ENCODE assay signal across 8 cellular contexts in the genomic region with DNA sequence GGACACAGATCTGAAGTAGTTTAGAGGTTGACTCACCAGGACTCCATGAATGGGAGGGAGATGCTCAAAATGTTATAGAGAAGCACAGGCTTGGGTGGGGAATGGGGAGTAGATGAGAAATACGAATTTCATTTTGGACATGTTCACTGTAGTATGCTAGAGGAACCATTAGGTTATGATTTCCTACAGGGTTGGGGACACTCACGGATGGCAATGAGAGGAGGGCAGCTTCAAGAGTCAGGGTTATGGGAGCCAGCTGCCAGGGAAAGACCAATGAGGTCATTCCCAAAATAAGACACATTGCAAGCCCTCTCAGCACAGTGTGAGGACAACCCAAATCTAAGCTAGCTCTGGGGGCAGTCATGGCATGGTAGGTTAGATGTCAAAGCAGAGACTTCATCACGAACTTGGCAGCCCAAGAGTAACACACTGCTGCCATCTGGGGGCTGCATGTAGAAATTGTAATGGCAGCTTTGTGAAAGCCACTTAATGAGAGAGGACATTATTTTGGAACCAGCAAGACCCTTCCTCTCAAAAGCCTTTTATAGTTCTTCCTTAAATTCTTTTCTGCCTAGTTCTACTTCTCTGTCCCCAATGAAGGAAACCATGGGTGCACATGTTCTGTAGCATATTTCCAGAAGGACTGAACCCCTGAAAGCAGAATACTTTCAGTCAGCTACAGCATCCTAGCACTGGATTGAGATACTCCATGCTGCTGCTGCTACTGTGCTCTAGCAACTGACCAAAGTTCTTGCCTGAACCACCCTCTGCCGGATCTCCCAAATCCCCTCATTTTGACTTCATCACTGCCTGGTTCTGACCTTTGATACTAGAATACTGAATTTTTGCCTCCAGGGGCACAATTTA. TPM values are rescaled to one million over a fixed set of nuclear protein-coding genes. Genes with fewer than 3 reads are reported as not detected.
DNase-seq lines count a peak whose midpoint lies in the region; ATAC-seq, FAIRE-seq and TF ChIP-seq lines count a peak whose summit lies in the region.

No MANE protein-coding gene starts in this region.

- DNase-seq in A549 (ENCODE audit: low read depth in 1 of 2, low spot score in 1 of 2) (peak; percentile 26 to 67), GM12891 (ENCODE audit: insufficient read length, low spot score) (no peak), NCI-H1092 treated with DMSO at 0.1 percent for 48 hours (lab: John Stamatoyannopoulos, UW) (peak; percentile 54), T-cell (peak in 15 of 34 experiments; percentile 2 to 32 (median 13)), dermis blood vessel endothelial cell (peak; percentile 72), medulla oblongata (ENCODE audit: extremely low spot score) (peak; percentile 70), thyroid gland (peak; percentile 29 to 42)

- H3K9me3 ChIP-seq in A549 (no peaks in the 10 kb centered on the region), thyroid gland (no peaks in the 10 kb centered on the region)

- TF ChIP-seq POLR2A in A549 (IDR thresholded peaks at IDR 0.05; ENCODE audit: low read length) (no peak), GM12891 (IDR thresholded peaks at IDR 0.05; ENCODE audit: low read depth, low read length) (no peak), thyroid gland (IDR thresholded peaks at IDR 0.05) (no peak)

- peak; percentile 86 to 88 for ATAC-seq in A549
- ATAC-seq in T-cell (replicated peaks in 1 of 4): peak in 3 of 4 experiments; percentile 43 to 50 (median 48)
- ATAC-seq in HG02884 (IDR thresholded peaks at IDR 0.05; ENCODE audit: unreplicated experiment): no peak

- H3K36me3 ChIP-seq in thyroid gland: no peaks in the 10 kb centered on the region

- no peak overlapping the region for H3K4me2 ChIP-seq in A549

- no peaks in the 10 kb centered on the region for H3K27me3 ChIP-seq in thyroid gland

- POLR2A ChIA-PET in A549 (lab: Yijun Ruan, JAX) (no interaction called here), T-cell (lab: Charles Lee) (no interaction called here)

- intact Hi-C loops in thyroid gland (cut with DNase I): loop anchor here (5.0 kb wide), 1 partner anchor 205 kb away; no protein-coding TSS in a partner anchor

- WGBS in A549 (ENCODE audit: missing lambda C conversion rate): 25% methylated on average over 4 of the region's 4 CpGs
- 53 to 62% methylated on average over 3 to 4 of the region's 4 CpGs for WGBS in thyroid gland, 2 donors

- peaks cover 14 to 34% of the 10 kb centered on the region in 2 donors for H3K27me3 Mint-ChIP-seq in T-cell

- H3K9me3 Mint-ChIP-seq in T-cell: no peaks in the 10 kb centered on the region

- H3K36me3 Mint-ChIP-seq in T-cell: no peaks in the 10 kb centered on the region

- no peaks in the 10 kb centered on the region for H3K4me1 Mint-ChIP-seq in T-cell

- TF ChIP-seq CTCF in A549 (IDR thresholded peaks at IDR 0.05) (peak; percentile 79), thyroid gland (IDR thresholded peaks at IDR 0.05) (peak in 5 of 6 experiments; percentile 23 to 74 (median 54))

- FAIRE-seq in A549 (lab: Jason Lieb, UNC) (peak; percentile 98), GM12891 (lab: Jason Lieb, UNC) (peak; percentile 86)

- no peak overlapping the region for H3K27ac ChIP-seq in A549
- H3K27ac ChIP-seq in thyroid gland: no peak overlapping the region

- CTCF ChIA-PET in A549 (lab: Yijun Ruan, JAX) (interaction anchor here (0.6 to 8.3 kb wide), 36 partner anchors 9 to 406 kb away, joined by 3 to 82 read pairs (median 4); a partner anchor contains a TSS), T-cell (lab: Charles Lee) (interaction anchor here in 1 of 2 donors (0.7 kb wide), 1 partner anchor 205 kb away, joined by 4 read pairs; no protein-coding TSS in a partner anchor)

- TF ChIP-seq RAD21 in A549 (conservative IDR thresholded peaks at IDR 0.05 in 1 of 2, IDR thresholded peaks at IDR 0.05 in 1 of 2): peak; percentile 88 to 94

- H3K4me3 Mint-ChIP-seq in T-cell: no peak overlapping the region

- H3K27ac Mint-ChIP-seq in T-cell: no peak overlapping the region

- H3K4me3 ChIP-seq in A549 (no peak overlapping the region), thyroid gland (replicated peaks in 1 of 3) (no peak overlapping the region)

- no peak for TF ChIP-seq EP300 in A549 (IDR thresholded peaks at IDR 0.05)

- no peaks in the 10 kb centered on the region for H3K4me1 ChIP-seq in A549
- H3K4me1 ChIP-seq in thyroid gland: no peaks in the 10 kb centered on the region

TF ChIP-seq in A549, 52 proteins besides CTCF, POLR2A, EP300 and RAD21:
- TF ChIP-seq SMC3 (IDR thresholded peaks at IDR 0.05): peak; percentile 92
- TF ChIP-seq CBX2 (IDR thresholded peaks at IDR 0.05; ENCODE audit: borderline replicate concordance, low read depth): no peak
- no peak for TF ChIP-seq JUNB (IDR thresholded peaks at IDR 0.05)

TF ChIP-seq in GM12891, 5 proteins besides CTCF, POLR2A, EP300 and RAD21:
- TF ChIP-seq SPI1 (IDR thresholded peaks at IDR 0.05; ENCODE audit: low read depth, low read length) (no peak), POU2F2 (IDR thresholded peaks at IDR 0.05; ENCODE audit: low read depth, low read length) (no peak), POLR2AphosphoS5 (IDR thresholded peaks at IDR 0.05; ENCODE audit: low read depth, low read length) (no peak), PAX5 (IDR thresholded peaks at IDR 0.05; ENCODE audit: insufficient read depth, low read length, severe bottlenecking) (no peak), TAF1 (IDR thresholded peaks at IDR 0.05; ENCODE audit: low read depth, low read length) (no peak)
TF ChIP-seq in GM12891: peak in this region for 0.

RNA-seq across cellular contexts. Expression of a gene that starts 16.2 kb away (rescaled TPM):
- polyA plus RNA-seq in A549 (2011; rRNA removed): 0.11 and 0.13 TPM in 2 replicates
- 0.05 TPM in 2 replicates for polyA plus RNA-seq in A549 (2012; cell fraction: cytosol; rRNA removed)
- polyA plus RNA-seq in A549 (2012; cell fraction: nucleus; rRNA removed): 0.17 and 0.24 TPM in 2 replicates
- 0.04 to 0.09 TPM (median 0.05 TPM) in 3 replicates for polyA plus RNA-seq in A549 (2017; fragmentation: RNase III; extraction: RNeasy Plus Mini Kit Qiagen cat#74134 plus additional on column Dnase treatment)
- polyA minus RNA-seq in A549 (2011; rRNA and poly(A)+ RNA removed): 0.10 TPM in 1 of 2 replicates, not detected in the other
- polyA plus RNA-seq in GM12891 (2012; ENCODE audit: low read depth, missing spikeins): not detected
- total RNA-seq in T-cell: under 1 TPM in 1 of 5 donors, not detected in 4; 0.16 TPM
- total RNA-seq in dermis blood vessel endothelial cell: under 0.01 and 0.05 TPM in 2 replicates
- 10 to 100 TPM in 2 of 4 donors, 1 to 10 TPM in 2; 1.2 to 40.9 (median 10.7) TPM for total RNA-seq in thyroid gland
